In the genomic region with DNA sequence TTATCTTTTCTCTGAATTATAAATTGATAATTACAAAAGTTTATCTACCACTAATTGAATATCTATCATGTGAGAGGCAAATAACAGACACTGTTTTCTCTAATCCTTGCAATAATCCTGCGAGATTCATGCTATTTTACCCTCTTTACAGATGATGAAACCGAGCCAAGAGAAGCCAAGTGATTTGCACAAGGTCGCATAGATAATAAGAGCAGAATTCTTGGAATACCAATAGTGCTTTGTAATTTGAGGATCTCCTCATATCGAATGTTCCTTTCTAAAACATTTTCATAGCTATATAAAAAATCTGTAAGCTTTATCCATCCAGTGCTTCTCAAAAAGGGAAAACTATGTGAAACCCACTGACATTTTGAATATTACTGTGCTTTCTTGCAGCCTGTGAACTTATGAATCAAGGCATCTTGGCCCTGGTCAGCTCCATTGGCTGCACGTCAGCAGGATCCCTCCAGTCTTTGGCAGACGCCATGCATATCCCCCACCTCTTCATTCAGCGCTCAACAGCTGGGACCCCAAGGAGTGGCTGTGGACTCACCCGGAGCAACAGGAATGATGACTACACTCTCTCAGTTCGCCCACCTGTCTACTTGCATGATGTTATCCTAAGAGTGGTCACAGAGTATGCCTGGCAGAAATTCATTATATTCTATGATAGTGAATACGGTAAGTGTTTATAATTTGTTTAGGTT, we compare ENCODE assay signal across 13 cellular contexts.
"Had no signal": no experiment of that assay in that cellular context is flagged by ENCODE, and none has a peak within 500 bp of the region (broad histone marks: within the 10 kb centered on the region; RNA-seq: fewer than 3 reads in every experiment).

No MANE protein-coding gene starts in this region.

- ATAC-seq: right cardiac atrium had no signal

- FAIRE-seq: TTC549 had no signal

- H3K9me3 Mint-ChIP-seq: type B pancreatic cell had no signal

- H3K36me3 ChIP-seq: esophagus muscularis mucosa had no signal

- H3K27me3 ChIP-seq: dorsolateral prefrontal cortex, esophagus muscularis mucosa had no signal

- H3K27ac ChIP-seq: dorsolateral prefrontal cortex, esophagus muscularis mucosa had no signal

- H3K9me3 ChIP-seq: esophagus muscularis mucosa had no signal

- H3K4me3 Mint-ChIP-seq: activated naive CD8-positive, alpha-beta T cell treated with anti-CD3 and anti-CD28 coated beads for 36 hours; type B pancreatic cell had no signal

- DNase-seq: activated effector memory CD4-positive, alpha-beta T cell treated with Interleukin-2 at 50 U/mL for 16 hours; activated naive CD8-positive, alpha-beta T cell treated with anti-CD3 and anti-CD28 coated beads for 36 hours; activated T-cell treated with anti-CD3 and anti-CD28 coated beads, Interleukin-2, amount 50 U/mL, for 1 hour; dorsolateral prefrontal cortex; kidney glomerular epithelial cell; right cardiac atrium; stimulated activated CD4-positive, alpha-beta T cell treated with anti-CD3 and anti-CD28 coated beads, Interleukin-1b, Interleukin-23, amount 100 ng/mL, for 48 hours; stimulated activated naive CD4-positive, alpha-beta T cell; substantia nigra; T-helper 2 cell had no signal

- H3K4me1 ChIP-seq: esophagus muscularis mucosa had no signal

- H3K4me1 Mint-ChIP-seq: activated naive CD8-positive, alpha-beta T cell treated with anti-CD3 and anti-CD28 coated beads for 36 hours had no signal

- H3K27me3 Mint-ChIP-seq: activated naive CD8-positive, alpha-beta T cell treated with anti-CD3 and anti-CD28 coated beads for 36 hours; type B pancreatic cell had no signal

- H3K4me3 ChIP-seq: dorsolateral prefrontal cortex, esophagus muscularis mucosa had no signal

- H3K27ac Mint-ChIP-seq: activated naive CD8-positive, alpha-beta T cell treated with anti-CD3 and anti-CD28 coated beads for 36 hours; type B pancreatic cell had no signal

- H3K36me3 Mint-ChIP-seq: activated naive CD8-positive, alpha-beta T cell treated with anti-CD3 and anti-CD28 coated beads for 36 hours; type B pancreatic cell had no signal
